ENCODE assay signal across 7 cellular contexts in genomic region chr2:232838406-232838874, GRCh38. TPM values are rescaled to one million over a fixed set of nuclear protein-coding genes. Genes with fewer than 3 reads are reported as not detected.
DNase-seq lines count a peak whose midpoint lies in the region; ATAC-seq, FAIRE-seq and TF ChIP-seq lines count a peak whose summit lies in the region.

No MANE protein-coding gene starts in this region.

- TF ChIP-seq POLR2A in endothelial cell of umbilical vein (IDR thresholded peaks at IDR 0.05; ENCODE audit: low read depth, low read length) (peak; percentile 36), stomach (IDR thresholded peaks at IDR 0.05) (no peak)

- BruUV-seq in endothelial cell of umbilical vein (replicated peaks; lab: Mats Ljungman, UMichigan) = no TSS peak

- dilution Hi-C loops in endothelial cell of umbilical vein (cut with MboI; ENCODE audit: extremely low pct_ligation_motif_present, low sequenced_read_pairs) = no loop called here

- H3K9me1 ChIP-seq in endothelial cell of umbilical vein (replicated peaks; ENCODE audit: control insufficient read depth, extremely low read depth, insufficient read depth, low read length) = no peaks in the 10 kb centered on the region

- peak overlapping the region; percentile 8 to 91 (median 85) for H3K27ac Mint-ChIP-seq in IgD-negative memory B cell
- H3K27ac Mint-ChIP-seq in activated CD4-positive, alpha-beta T cell treated with anti-CD3 and anti-CD28 coated beads for 36 hours = peak overlapping the region; percentile 84

- peaks cover 8% of the 10 kb centered on the region for H3K79me2 ChIP-seq in endothelial cell of umbilical vein (ENCODE audit: control insufficient read depth, insufficient read depth, low read length)

- POLR2A ChIA-PET in activated CD4-positive, alpha-beta T cell treated with anti-CD3 and anti-CD28 coated beads for 36 hours (lab: Charles Lee) = no interaction called here
- POLR2A ChIA-PET in endothelial cell of umbilical vein (lab: Charles Lee) = no interaction called here

- CTCF ChIA-PET in activated CD4-positive, alpha-beta T cell treated with anti-CD3 and anti-CD28 coated beads for 36 hours (lab: Charles Lee) = no interaction called here
- CTCF ChIA-PET in endothelial cell of umbilical vein (lab: Charles Lee) = no interaction called here

- H4K20me1 ChIP-seq in endothelial cell of umbilical vein (replicated peaks; ENCODE audit: control insufficient read depth, extremely low read depth, insufficient read depth, low read length) = no peaks in the 10 kb centered on the region

- H3K4me1 ChIP-seq in endothelial cell of umbilical vein (ENCODE audit: control insufficient read depth, extremely low read depth, insufficient read depth, low read length) (peaks cover 40% of the 10 kb centered on the region), stomach (peaks cover 7 to 49% (median 28%) of the 10 kb centered on the region in 4 donors)

- H2AFZ ChIP-seq in endothelial cell of umbilical vein (ENCODE audit: low read depth, low read length) = no peak overlapping the region

- intact Hi-C loops in activated CD4-positive, alpha-beta T cell treated with anti-CD3 and anti-CD28 coated beads for 36 hours (cut with DNase I, micrococcal nuclease) = loop anchor here in 1 of 2 experiments (1.0 kb wide), 1 partner anchor 413 kb away; the partner anchor contains the start of gene ATG16L1
- intact Hi-C loops in endothelial cell of umbilical vein (cut with micrococcal nuclease) = loop anchor here (5.0 kb wide), 1 partner anchor 231 kb away; no protein-coding TSS in a partner anchor
- intact Hi-C loops in stomach (cut with DNase I; ENCODE audit: low total_unique reads) = no loop called here

- H3K9ac ChIP-seq in endothelial cell of umbilical vein (replicated peaks; ENCODE audit: extremely low read depth, insufficient read depth, low read length) = no peak overlapping the region

- ATAC-seq in GM19463 (IDR thresholded peaks at IDR 0.05; ENCODE audit: unreplicated experiment) (peak; percentile 93), GM21381 (IDR thresholded peaks at IDR 0.05; ENCODE audit: unreplicated experiment) (no peak)
- ATAC-seq in activated CD4-positive, alpha-beta T cell treated with anti-CD3 and anti-CD28 coated beads for 36 hours = peak; percentile 94

- H3K27me3 ChIP-seq in endothelial cell of umbilical vein (ENCODE audit: control insufficient read depth in 2 of 2, insufficient read depth in 2 of 2, low read length in 2 of 2) = no peaks in the 10 kb centered on the region
- H3K27me3 ChIP-seq in stomach = no peaks in the 10 kb centered on the region

- H3K9me3 ChIP-seq in endothelial cell of umbilical vein (replicated peaks; ENCODE audit: control insufficient read depth, insufficient read depth, low read length) (no peaks in the 10 kb centered on the region), stomach (no peaks in the 10 kb centered on the region)

- H3K4me3 ChIP-seq in endothelial cell of umbilical vein (replicated peaks in 1 of 3; ENCODE audit: insufficient read depth in 1 of 3, low read depth in 1 of 3, low read length in 3 of 3) (no peak overlapping the region), stomach (no peak overlapping the region)

- H3K36me3 ChIP-seq in endothelial cell of umbilical vein (ENCODE audit: control insufficient read depth in 2 of 2, extremely low read depth in 1 of 2, insufficient read depth in 2 of 2, low read length in 2 of 2) = peaks cover 4 to 8% of the 10 kb centered on the region in 2 experiments
- peaks cover 35 to 86% (median 84%) of the 10 kb centered on the region in 4 donors for H3K36me3 ChIP-seq in stomach

- peaks cover 14% of the 10 kb centered on the region for H3K36me3 Mint-ChIP-seq in IgD-negative memory B cell
- peaks cover 44% of the 10 kb centered on the region for H3K36me3 Mint-ChIP-seq in activated CD4-positive, alpha-beta T cell treated with anti-CD3 and anti-CD28 coated beads for 36 hours (ENCODE audit: low read depth)

- no peak for TF ChIP-seq EP300 in stomach (IDR thresholded peaks at IDR 0.05)

- H3K27ac ChIP-seq in endothelial cell of umbilical vein (ENCODE audit: insufficient read depth, low read depth, low read length) (peak overlapping the region; percentile 48), stomach (peak overlapping the region in 2 of 5 donors; percentile 43 to 66)

- no peak for TF ChIP-seq CTCF in endothelial cell of umbilical vein (IDR thresholded peaks at IDR 0.05; ENCODE audit: extremely low read depth in 1 of 2, insufficient read depth in 1 of 2, low read depth in 1 of 2, low read length in 2 of 2)
- no peak for TF ChIP-seq CTCF in stomach (IDR thresholded peaks at IDR 0.05)

- H3K27me3 Mint-ChIP-seq in IgD-negative memory B cell = no peaks in the 10 kb centered on the region
- H3K27me3 Mint-ChIP-seq in activated CD4-positive, alpha-beta T cell treated with anti-CD3 and anti-CD28 coated beads for 36 hours = no peaks in the 10 kb centered on the region

- peak; percentile 76 for DNase-seq in activated CD4-positive, alpha-beta T cell treated with anti-CD3 and anti-CD28 coated beads for 36 hours
- DNase-seq in endothelial cell of umbilical vein (ENCODE audit: low read depth, low spot score) (peak; percentile 77), stomach (no peak)
- DNase-seq in stimulated activated CD8-positive, alpha-beta memory T cell treated with anti-CD3 and anti-CD28 coated beads, Interleukin-12 subunit alpha, Interleukin-12 subunit beta, amount 100 ng/mL, for 4 hours (ENCODE audit: low read depth) = peak; percentile 33

- FAIRE-seq in endothelial cell of umbilical vein (lab: Jason Lieb, UNC) = peak; percentile 56

- peak overlapping the region in 3 of 4 donors; percentile 22 to 89 (median 79) for H3K4me3 Mint-ChIP-seq in IgD-negative memory B cell
- peak overlapping the region; percentile 15 for H3K4me3 Mint-ChIP-seq in activated CD4-positive, alpha-beta T cell treated with anti-CD3 and anti-CD28 coated beads for 36 hours

- H3K4me2 ChIP-seq in endothelial cell of umbilical vein (ENCODE audit: insufficient read depth, low read length) = peak overlapping the region; percentile 77

- H3K4me1 Mint-ChIP-seq in IgD-negative memory B cell = peaks cover 21 to 28% (median 26%) of the 10 kb centered on the region in 3 donors
- H3K4me1 Mint-ChIP-seq in activated CD4-positive, alpha-beta T cell treated with anti-CD3 and anti-CD28 coated beads for 36 hours = peaks cover 24% of the 10 kb centered on the region

- H3K9me3 Mint-ChIP-seq in IgD-negative memory B cell = no peaks in the 10 kb centered on the region
- H3K9me3 Mint-ChIP-seq in activated CD4-positive, alpha-beta T cell treated with anti-CD3 and anti-CD28 coated beads for 36 hours (ENCODE audit: low read depth) = no peaks in the 10 kb centered on the region

- 48 to 73% (median 65%) methylated on average over 2 of the region's 2 CpGs for WGBS in stomach, 5 donors

TF ChIP-seq in endothelial cell of umbilical vein, 7 proteins besides CTCF, POLR2A, EP300 and RAD21:
- peak; percentile 82 for TF ChIP-seq GATA2 (IDR thresholded peaks at IDR 0.05; ENCODE audit: insufficient read depth, insufficient read length, low read depth, low read length)
- no peak for TF ChIP-seq EZH2 (IDR thresholded peaks at IDR 0.05; ENCODE audit: borderline replicate concordance, low read depth, low read length, severe bottlenecking)
- no peak for TF ChIP-seq MYC (IDR thresholded peaks at IDR 0.05; ENCODE audit: low read depth, low read length)
- TF ChIP-seq MAX (IDR thresholded peaks at IDR 0.05; ENCODE audit: insufficient read depth, insufficient read length) = no peak
- TF ChIP-seq JUN (IDR thresholded peaks at IDR 0.05; ENCODE audit: borderline replicate concordance, insufficient read depth, insufficient read length, low read depth) = peak; percentile 72
- TF ChIP-seq FOS (IDR thresholded peaks at IDR 0.05; ENCODE audit: borderline replicate concordance, insufficient read depth, low read length) = peak; percentile 49
- peak; percentile 22 for TF ChIP-seq POLR2AphosphoS5 (IDR thresholded peaks at IDR 0.05; ENCODE audit: insufficient read depth, low read depth, low read length)

RNA-seq across cellular contexts. Expression of gene SNORC, which starts 31.6 kb away (rescaled TPM):
- polyA plus RNA-seq in IgD-negative memory B cell (not detected), endothelial cell of umbilical vein (1.4 and 2.5 TPM in 2 replicates), stomach (1 to 10 TPM; 2.1 to 7.5 (median 6.3) TPM)
- total RNA-seq in activated CD4-positive, alpha-beta T cell treated with anti-CD3 and anti-CD28 coated beads for 36 hours = 1 to 10 TPM in 1 of 2 experiments, under 1 TPM in 1; 0.87 to 2.1 TPM
- total RNA-seq in endothelial cell of umbilical vein (2.6 and 4.0 TPM in 2 replicates), stomach (10 to 100 TPM in 2 of 5 donors, 1 to 10 TPM in 1, under 1 TPM in 1, not detected in 1; 0.55 to 23.8 (median 7.1) TPM)
- polyA plus RNA-seq in endothelial cell of umbilical vein (2011; cell fraction: cytosol; rRNA removed) = 0.71 and 1.4 TPM in 2 replicates
- 4.2 and 5.7 TPM in 2 replicates for polyA plus RNA-seq in endothelial cell of umbilical vein (2011; cell fraction: nucleus; rRNA removed)
- polyA plus RNA-seq in endothelial cell of umbilical vein (2012) = 0.13 and 0.52 TPM in 2 replicates
- polyA minus RNA-seq in endothelial cell of umbilical vein = 0.61 and 2.2 TPM in 2 replicates
- polyA minus RNA-seq in endothelial cell of umbilical vein (2011; cell fraction: cytosol; rRNA and poly(A)+ RNA removed) = 1.2 TPM
- 3.6 TPM in 2 replicates for polyA minus RNA-seq in endothelial cell of umbilical vein (2011; cell fraction: nucleus; rRNA and poly(A)+ RNA removed)
